Comparison of ENCODE assay signal across 8 cellular contexts in the genomic region with DNA sequence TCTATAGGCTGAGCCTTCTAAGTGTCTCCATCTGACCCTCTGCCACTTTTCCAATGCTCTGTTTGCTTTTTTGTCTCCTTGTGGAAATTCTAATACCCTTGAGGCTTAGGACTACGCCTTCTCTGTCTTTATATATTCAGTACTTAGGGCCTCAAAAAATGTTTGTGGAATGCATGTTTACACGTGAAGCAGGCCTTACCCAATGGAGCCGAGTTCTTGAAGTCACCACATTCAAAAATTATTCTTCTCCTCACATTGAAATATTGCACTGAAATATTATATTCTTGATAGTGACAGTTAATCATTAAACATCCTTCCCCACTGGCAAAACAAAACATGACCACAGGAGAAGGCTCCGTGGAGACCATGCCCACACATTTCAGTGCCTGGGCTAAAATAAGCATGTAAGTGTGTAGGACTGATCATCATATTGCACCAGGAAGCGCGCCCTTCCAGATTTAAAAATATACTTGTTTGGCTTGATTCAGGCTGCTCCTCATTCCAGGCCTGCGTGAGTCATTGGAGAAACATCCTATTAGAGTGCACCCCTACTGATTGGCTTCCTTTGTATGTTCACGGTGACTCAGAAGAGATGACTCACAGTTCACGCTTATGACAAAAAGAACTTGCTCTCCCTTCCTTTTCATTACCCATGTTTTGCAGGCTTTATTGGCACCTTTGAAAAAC.
A peak's percentile ranks its signal among the peaks of the same experiment; 100 is the strongest.
DNase-seq lines count a peak whose midpoint lies in the region; ATAC-seq lines count a peak whose summit lies in the region.

No MANE protein-coding gene starts in this region.

- peak overlapping the region; percentile 94 for H3K27ac ChIP-seq in SJSA1

- peak; percentile 100 for DNase-seq in ACHN
- peak; percentile 97 for DNase-seq in HS-27A (ENCODE audit: low read depth)
- peak; percentile 94 to 97 for DNase-seq in SJSA1 (ENCODE audit: low read depth in 1 of 2, low spot score in 2 of 2)
- DNase-seq in T47D (ENCODE audit: low read depth in 1 of 2, low spot score in 1 of 2), result peak; percentile 71 to 97
- DNase-seq in iris pigment epithelial cell (ENCODE audit: low read depth), result peak; percentile 99
- DNase-seq in stimulated activated CD4-positive, alpha-beta T cell treated with anti-CD3 and anti-CD28 coated beads, Interleukin-12 subunit alpha, Interleukin-12 subunit beta, amount 100 ng/mL, for 48 hours (ENCODE audit: low read depth in 2 of 3, low spot score in 1 of 3), result peak; percentile 21 to 42 (median 23)
- no peak for DNase-seq in effector CD8-positive, alpha-beta T cell (lab: John Stamatoyannopoulos, UW)

- H3K4me3 ChIP-seq in SJSA1, result no peak overlapping the region

- H3K4me1 ChIP-seq in SJSA1 (replicated peaks), result peaks cover 28% of the 10 kb centered on the region

- in situ Hi-C loops in ACHN (cut with HindIII; ENCODE audit: low pct_ligation_motif_present, low pct_unique_long_range_greater_than_20kb, low sequenced_read_pairs) (no loop called here), T47D (cut with HindIII; ENCODE audit: low pct_unique_long_range_greater_than_20kb, low sequenced_read_pairs) (no loop called here)

- no peak for ATAC-seq in HG02759 (IDR thresholded peaks at IDR 0.05; ENCODE audit: unreplicated experiment)

- H3K27me3 ChIP-seq in SJSA1 (replicated peaks), result no peaks in the 10 kb centered on the region

- no peaks in the 10 kb centered on the region for H3K9me3 ChIP-seq in SJSA1 (replicated peaks)

- no peaks in the 10 kb centered on the region for H3K36me3 ChIP-seq in SJSA1
